Comparison of ENCODE assay signal across 22 cellular contexts in the genomic region with DNA sequence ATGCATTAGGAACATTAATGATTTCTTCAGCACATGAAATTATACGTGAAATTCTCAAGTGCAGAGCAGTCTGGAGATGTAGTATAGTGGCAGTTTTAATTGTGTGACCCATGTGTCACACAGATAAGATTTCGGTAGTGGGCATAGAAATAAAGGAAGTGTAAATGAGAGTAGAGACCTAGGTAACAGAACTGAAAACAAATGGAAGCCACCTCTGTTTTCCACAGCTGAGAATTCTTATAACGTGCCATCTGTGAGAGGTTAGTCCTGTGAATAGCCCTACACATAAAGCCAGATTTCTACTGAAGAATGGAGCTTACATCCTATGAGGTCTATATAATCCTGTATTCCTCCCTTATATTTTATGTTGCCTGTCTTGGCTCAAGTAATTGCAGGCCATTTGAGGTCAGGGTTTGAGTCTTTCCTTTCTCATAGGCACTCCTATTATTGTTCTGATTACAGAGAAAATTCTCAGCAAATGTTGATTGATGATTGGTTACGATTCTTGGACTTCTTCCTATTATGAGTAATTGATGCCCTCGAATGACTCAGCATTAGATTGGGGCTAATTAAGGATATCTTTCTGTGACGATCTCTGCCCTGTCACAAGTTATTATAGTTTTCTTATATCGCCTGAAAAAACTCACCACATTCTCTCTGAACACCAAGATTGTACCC.
DNase-seq lines count a peak whose midpoint lies in the region; ATAC-seq and TF ChIP-seq lines count a peak whose summit lies in the region.
"Had no signal": no experiment of that assay in that cellular context is flagged by ENCODE, and none has a peak within 500 bp of the region (broad histone marks: within the 10 kb centered on the region; RNA-seq: fewer than 3 reads in every experiment).

No MANE protein-coding gene starts in this region.

- H2BK5ac ChIP-seq in mesenchymal stem cell (ENCODE audit: low read depth, low read length, poor library complexity, severe bottlenecking), result no peak overlapping the region

- H3K4me2 ChIP-seq in mesenchymal stem cell (ENCODE audit: low read length, poor library complexity, severe bottlenecking), result no peak overlapping the region

- H3K4me1 ChIP-seq in mesenchymal stem cell (ENCODE audit: control insufficient read depth, insufficient read depth, low read depth, low read length) (no peaks in the 10 kb centered on the region), esophagus muscularis mucosa (no peaks in the 10 kb centered on the region)
- H3K4me1 ChIP-seq: lower lobe of right lung, parathyroid adenoma, tibial artery had no signal

- peak; percentile 10 for DNase-seq in GM13977 (ENCODE audit: low spot score)
- no peak for DNase-seq in memory B cell (ENCODE audit: low spot score in 2 of 2)
- no peak for DNase-seq in mesenchymal stem cell
- DNase-seq in esophagus muscularis mucosa (ENCODE audit: extremely low spot score), result no peak
- no peak for DNase-seq in kidney tubule cell (ENCODE audit: low spot score)
- DNase-seq: activated CD4-positive, alpha-beta T cell treated with anti-CD3 and anti-CD28 coated beads, Interleukin-2, amount 50 U/mL, for 48 hours; activated naive CD8-positive, alpha-beta T cell treated with anti-CD3 and anti-CD28 coated beads, Interleukin-2, amount 10 ng/mL, durations not matched to agents 7 days and 5 days; activated T-cell treated with anti-CD3 and anti-CD28 coated beads, Interleukin-2, amount 50 U/mL, for 48 hours; AML-193; glutamatergic neuron; immature natural killer cell; lower lobe of right lung; NCI-H187; NCI-H510A; stimulated activated CD4-positive, alpha-beta T cell treated with anti-CD3 and anti-CD28 coated beads, Interleukin-2, amount 100 ng/mL, for 48 hours; SW 1271; tibial artery had no signal

- intact Hi-C loops in esophagus muscularis mucosa (cut with DNase I), result no loop called here

- no peaks in the 10 kb centered on the region for H3K27me3 ChIP-seq in mesenchymal stem cell (ENCODE audit: control insufficient read depth in 1 of 2, insufficient read depth in 1 of 2, low read length in 2 of 2)
- H3K27me3 ChIP-seq in esophagus muscularis mucosa, result no peaks in the 10 kb centered on the region
- H3K27me3 ChIP-seq: tibial artery had no signal

- WGBS in mesenchymal stem cell, result 91% methylated on average over 5 of the region's 7 CpGs
- 85% methylated on average over 7 of the region's 7 CpGs for WGBS in esophagus muscularis mucosa

- H3K36me3 Mint-ChIP-seq in memory B cell, result no peaks in the 10 kb centered on the region
- H3K36me3 Mint-ChIP-seq: activated naive CD8-positive, alpha-beta T cell treated with anti-CD3 and anti-CD28 coated beads, Interleukin-2, amount 10 ng/mL, durations not matched to agents 7 days and 5 days; immature natural killer cell had no signal

- H3K27ac ChIP-seq in mesenchymal stem cell (ENCODE audit: low read length, poor library complexity, severe bottlenecking) (no peak overlapping the region), esophagus muscularis mucosa (replicated peaks in 1 of 4) (no peak overlapping the region)
- H3K27ac ChIP-seq: lower lobe of right lung, parathyroid adenoma, tibial artery had no signal

- H3K9ac ChIP-seq in mesenchymal stem cell (ENCODE audit: low read length), result no peak overlapping the region
- H3K9ac ChIP-seq: parathyroid adenoma had no signal

- no peak for TF ChIP-seq CTCF in GM13977 (IDR thresholded peaks at IDR 0.05; ENCODE audit: extremely low read depth, insufficient read depth, missing control alignments)
- TF ChIP-seq CTCF in esophagus muscularis mucosa (IDR thresholded peaks at IDR 0.05), result no peak

- H3K18ac ChIP-seq in mesenchymal stem cell (ENCODE audit: low read depth in 1 of 2, low read length in 2 of 2), result no peak overlapping the region

- no peak overlapping the region for H4K8ac ChIP-seq in mesenchymal stem cell (ENCODE audit: low read length)

- no peak overlapping the region for H3K23ac ChIP-seq in mesenchymal stem cell (ENCODE audit: low read length in 2 of 2)

- H3K79me1 ChIP-seq in mesenchymal stem cell (replicated peaks; ENCODE audit: low read length, poor library complexity, severe bottlenecking), result no peaks in the 10 kb centered on the region

- peaks cover 2% of the 10 kb centered on the region for H3K4me1 Mint-ChIP-seq in memory B cell
- H3K4me1 Mint-ChIP-seq: activated naive CD8-positive, alpha-beta T cell treated with anti-CD3 and anti-CD28 coated beads, Interleukin-2, amount 10 ng/mL, durations not matched to agents 7 days and 5 days; immature natural killer cell had no signal

- H3K9me3 Mint-ChIP-seq in memory B cell, result no peaks in the 10 kb centered on the region
- H3K9me3 Mint-ChIP-seq: activated naive CD8-positive, alpha-beta T cell treated with anti-CD3 and anti-CD28 coated beads, Interleukin-2, amount 10 ng/mL, durations not matched to agents 7 days and 5 days had no signal

- no peak overlapping the region for H2BK12ac ChIP-seq in mesenchymal stem cell (ENCODE audit: low read length in 2 of 2)

- no peak overlapping the region for H3K4me3 Mint-ChIP-seq in memory B cell
- H3K4me3 Mint-ChIP-seq: activated naive CD8-positive, alpha-beta T cell treated with anti-CD3 and anti-CD28 coated beads, Interleukin-2, amount 10 ng/mL, durations not matched to agents 7 days and 5 days; immature natural killer cell had no signal

- no peak overlapping the region for H2AK5ac ChIP-seq in mesenchymal stem cell (ENCODE audit: low read length, severe bottlenecking)

- H2BK120ac ChIP-seq in mesenchymal stem cell (ENCODE audit: low read depth, low read length), result no peak overlapping the region

- peaks cover 3% of the 10 kb centered on the region for H3K27me3 Mint-ChIP-seq in memory B cell

- no peak overlapping the region for H3K4me3 ChIP-seq in mesenchymal stem cell (ENCODE audit: insufficient read depth in 1 of 2, low read depth in 1 of 2, low read length in 2 of 2)
- no peak overlapping the region for H3K4me3 ChIP-seq in esophagus muscularis mucosa
- H3K4me3 ChIP-seq: lower lobe of right lung, tibial artery had no signal

- ATAC-seq in GM21390 (IDR thresholded peaks at IDR 0.05; ENCODE audit: unreplicated experiment) (peak; percentile 54), HG03520 (IDR thresholded peaks at IDR 0.05; ENCODE audit: unreplicated experiment) (peak; percentile 62), memory B cell (ENCODE audit: low read depth) (peak; percentile 62), HG02973 (IDR thresholded peaks at IDR 0.05; ENCODE audit: unreplicated experiment) (no peak)
- ATAC-seq: lower lobe of right lung, Panc1 had no signal

- no peak overlapping the region for H4K91ac ChIP-seq in mesenchymal stem cell (ENCODE audit: low read length)

- H2BK15ac ChIP-seq in mesenchymal stem cell (ENCODE audit: low read depth, poor library complexity, severe bottlenecking), result no peak overlapping the region

- in situ Hi-C loops in GM13977 (cut with MboI; ENCODE audit: low pct_unique_long_range_greater_than_20kb, low sequenced_read_pairs, unreplicated experiment), result loop anchor here (25.0 kb wide), 1 partner anchor 178 kb away; no protein-coding TSS in a partner anchor

- no peak overlapping the region for H3K27ac Mint-ChIP-seq in memory B cell
- H3K27ac Mint-ChIP-seq: activated naive CD8-positive, alpha-beta T cell treated with anti-CD3 and anti-CD28 coated beads, Interleukin-2, amount 10 ng/mL, durations not matched to agents 7 days and 5 days; immature natural killer cell had no signal

- no peak overlapping the region for H3K4ac ChIP-seq in mesenchymal stem cell (ENCODE audit: low read depth in 1 of 2, low read length in 2 of 2)

- no peak overlapping the region for H3K14ac ChIP-seq in mesenchymal stem cell (ENCODE audit: low read length in 2 of 2)

- no peak for TF ChIP-seq POLR2A in esophagus muscularis mucosa (IDR thresholded peaks at IDR 0.05; ENCODE audit: low read depth)

- no peak overlapping the region for H2AFZ ChIP-seq in mesenchymal stem cell (ENCODE audit: low read depth, low read length)
- H2AFZ ChIP-seq: parathyroid adenoma had no signal

- no peak for TF ChIP-seq EP300 in esophagus muscularis mucosa (IDR thresholded peaks at IDR 0.05)

- H3K36me3 ChIP-seq in mesenchymal stem cell (ENCODE audit: control insufficient read depth in 1 of 2, insufficient read depth in 2 of 2, low read depth in 1 of 2, low read length in 2 of 2) (no peaks in the 10 kb centered on the region), esophagus muscularis mucosa (no peaks in the 10 kb centered on the region)
- H3K36me3 ChIP-seq: lower lobe of right lung, tibial artery had no signal

- H3K9me3 ChIP-seq in mesenchymal stem cell (ENCODE audit: control insufficient read depth, low read length) (no peaks in the 10 kb centered on the region), esophagus muscularis mucosa (no peaks in the 10 kb centered on the region)
- H3K9me3 ChIP-seq: lower lobe of right lung, tibial artery had no signal
